15 cellular contexts compared by ENCODE assay signal in the genomic region with DNA sequence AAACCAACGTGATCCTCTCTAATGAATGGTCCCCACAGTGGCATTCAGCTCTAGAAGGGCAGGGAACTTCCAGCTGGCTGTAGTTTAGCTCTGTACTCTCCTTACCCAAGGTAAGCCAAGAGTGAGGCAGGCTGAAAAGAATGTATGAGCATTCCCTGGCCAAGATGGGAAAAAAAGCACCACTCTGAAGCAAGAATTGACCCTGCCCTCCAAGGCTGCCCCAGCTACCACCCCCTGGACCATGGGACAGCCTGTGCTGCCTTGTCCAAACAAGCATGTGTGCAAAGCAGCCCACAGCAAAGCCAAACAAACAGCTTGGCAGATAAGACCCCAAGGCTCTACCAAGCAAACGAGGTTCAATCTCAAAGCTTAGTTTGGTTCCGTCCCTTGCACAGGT.
A peak's percentile ranks its signal among the peaks of the same experiment; 100 is the strongest.
DNase-seq lines count a peak whose midpoint lies in the region; ATAC-seq, FAIRE-seq and TF ChIP-seq lines count a peak whose summit lies in the region.
"Had no signal": no experiment of that assay in that cellular context is flagged by ENCODE, and none has a peak within 500 bp of the region (broad histone marks: within the 10 kb centered on the region; RNA-seq: fewer than 3 reads in every experiment).

No MANE protein-coding gene starts in this region.

- H3K27ac ChIP-seq in astrocyte (ENCODE audit: low read depth, low read length): no peak overlapping the region
- H3K27ac ChIP-seq in heart left ventricle: peak overlapping the region; percentile 59 to 93 (median 76)
- peak overlapping the region in 2 of 4 donors; percentile 37 to 41 for H3K27ac ChIP-seq in pancreas
- H3K27ac ChIP-seq: BLaER1, hepatocyte had no signal

- H3K36me3 ChIP-seq in astrocyte (ENCODE audit: insufficient read depth, low read length) (no peaks in the 10 kb centered on the region), heart left ventricle (no peaks in the 10 kb centered on the region), pancreas (no peaks in the 10 kb centered on the region)

- H3K27me3 Mint-ChIP-seq in astrocyte (ENCODE audit: low read depth, unreplicated experiment): no peaks in the 10 kb centered on the region
- no peaks in the 10 kb centered on the region for H3K27me3 Mint-ChIP-seq in stimulated activated naive B cell treated with anti-CD40 and anti-IgM and Interleukin-4, amounts not matched to agents 10 μg/mL and 1 μg/mL and 100 μg/mL, for 72 hours
- H3K27me3 Mint-ChIP-seq: activated naive CD4-positive, alpha-beta T cell treated with anti-CD3 and anti-CD28 coated beads, Interleukin-2, amount 50 U/mL, for 24 hours had no signal

- H3K9ac ChIP-seq in astrocyte (ENCODE audit: low read length): no peak overlapping the region
- H3K9ac ChIP-seq: BLaER1 had no signal

- H3K4me1 ChIP-seq in astrocyte (ENCODE audit: insufficient read depth, low read length): peaks cover 9% of the 10 kb centered on the region
- H3K4me1 ChIP-seq in heart left ventricle: peaks cover 7 to 94% (median 72%) of the 10 kb centered on the region in 12 donors
- H3K4me1 ChIP-seq in pancreas: peaks cover 14 to 25% (median 21%) of the 10 kb centered on the region in 3 donors

- 34 to 58% (median 44%) methylated on average over 3 of the region's 3 CpGs for WGBS in heart left ventricle, 4 donors
- WGBS in pancreas, 2 donors: 26 to 27% methylated on average over 3 of the region's 3 CpGs

- TF ChIP-seq CTCF in AG10803 (conservative IDR thresholded peaks at IDR 0.05; ENCODE audit: low read length) (no peak), astrocyte (IDR thresholded peaks at IDR 0.05; ENCODE audit: insufficient read depth, low read depth, low read length) (no peak), heart left ventricle (IDR thresholded peaks at IDR 0.05) (no peak), pancreas (IDR thresholded peaks at IDR 0.05) (no peak)

- H3K4me1 Mint-ChIP-seq in astrocyte (ENCODE audit: low read depth, unreplicated experiment): peaks cover 16% of the 10 kb centered on the region
- H3K4me1 Mint-ChIP-seq in stimulated activated naive B cell treated with anti-CD40 and anti-IgM and Interleukin-4, amounts not matched to agents 10 μg/mL and 1 μg/mL and 100 μg/mL, for 72 hours: peaks cover 7 to 11% of the 10 kb centered on the region in 2 donors
- H3K4me1 Mint-ChIP-seq: activated naive CD4-positive, alpha-beta T cell treated with anti-CD3 and anti-CD28 coated beads, Interleukin-2, amount 50 U/mL, for 24 hours had no signal

- peaks cover 5% of the 10 kb centered on the region for H4K20me1 ChIP-seq in astrocyte (ENCODE audit: insufficient read depth, low read length)

- FAIRE-seq in astrocyte (lab: Jason Lieb, UNC): no peak
- no peak for FAIRE-seq in pancreas (lab: Jason Lieb, UNC)
- FAIRE-seq: urothelium cell line had no signal

- peak; percentile 57 to 77 (median 68) for ATAC-seq in heart left ventricle
- ATAC-seq in pancreas: peak; percentile 73 to 88 (median 84)
- ATAC-seq in stimulated activated naive B cell treated with anti-CD40 and anti-IgM and Interleukin-4, amounts not matched to agents 10 μg/mL and 1 μg/mL and 100 μg/mL, for 72 hours (replicated peaks): no peak
- ATAC-seq in GM18868 (IDR thresholded peaks at IDR 0.05; ENCODE audit: unreplicated experiment): no peak

- H3K9me3 ChIP-seq in astrocyte (ENCODE audit: insufficient read depth, low read depth, low read length) (no peaks in the 10 kb centered on the region), heart left ventricle (peaks cover 0 to 4% (median 0%) of the 10 kb centered on the region in 12 donors), pancreas (no peaks in the 10 kb centered on the region)

- H3K27me3 ChIP-seq in astrocyte (ENCODE audit: insufficient read depth, low read length) (no peaks in the 10 kb centered on the region), heart left ventricle (no peaks in the 10 kb centered on the region), pancreas (no peaks in the 10 kb centered on the region)
- H3K27me3 ChIP-seq: BLaER1, hepatocyte had no signal

- H3K27ac Mint-ChIP-seq in astrocyte (ENCODE audit: unreplicated experiment): no peak overlapping the region
- no peak overlapping the region for H3K27ac Mint-ChIP-seq in stimulated activated naive B cell treated with anti-CD40 and anti-IgM and Interleukin-4, amounts not matched to agents 10 μg/mL and 1 μg/mL and 100 μg/mL, for 72 hours
- H3K27ac Mint-ChIP-seq: activated naive CD4-positive, alpha-beta T cell treated with anti-CD3 and anti-CD28 coated beads, Interleukin-2, amount 50 U/mL, for 24 hours; T-helper 17 cell had no signal

- H3K4me3 ChIP-seq in AG10803 (ENCODE audit: low read length) (no peak overlapping the region), astrocyte (ENCODE audit: insufficient read depth, low read depth, low read length) (no peak overlapping the region), heart left ventricle (no peak overlapping the region), pancreas (no peak overlapping the region)
- H3K4me3 ChIP-seq: BLaER1, hepatocyte had no signal

- no peak for TF ChIP-seq POLR2A in heart left ventricle (IDR thresholded peaks at IDR 0.05)

- H3K4me3 Mint-ChIP-seq in astrocyte (ENCODE audit: unreplicated experiment): no peak overlapping the region
- no peak overlapping the region for H3K4me3 Mint-ChIP-seq in stimulated activated naive B cell treated with anti-CD40 and anti-IgM and Interleukin-4, amounts not matched to agents 10 μg/mL and 1 μg/mL and 100 μg/mL, for 72 hours
- H3K4me3 Mint-ChIP-seq: activated naive CD4-positive, alpha-beta T cell treated with anti-CD3 and anti-CD28 coated beads, Interleukin-2, amount 50 U/mL, for 24 hours; T-helper 17 cell had no signal

- no peaks in the 10 kb centered on the region for H3K79me2 ChIP-seq in astrocyte (ENCODE audit: insufficient read depth, low read length)
- H3K79me2 ChIP-seq: hepatocyte had no signal

- no peak overlapping the region for H2AFZ ChIP-seq in astrocyte (ENCODE audit: low read depth, low read length)
- H2AFZ ChIP-seq: hepatocyte had no signal

- no peak overlapping the region for H3K4me2 ChIP-seq in astrocyte (ENCODE audit: low read length)
- H3K4me2 ChIP-seq: BLaER1, hepatocyte had no signal

- peak; percentile 76 for DNase-seq in AG10803 (ENCODE audit: low read depth)
- DNase-seq in astrocyte (ENCODE audit: low read depth): peak; percentile 79
- peak in 1 of 5 donors; percentile 59 for DNase-seq in heart left ventricle
- peak in 3 of 6 donors; percentile 43 to 46 (median 44) for DNase-seq in pancreas
- no peak for DNase-seq in iPS-NIHi11 (ENCODE audit: low spot score)
- no peak for DNase-seq in stimulated activated naive B cell treated with anti-CD40 and anti-IgM and Interleukin-4, amounts not matched to agents 10 μg/mL and 1 μg/mL and 100 μg/mL, for 72 hours
- no peak for DNase-seq in DMS 273 treated with DMSO at 0.1 percent for 48 hours (lab: John Stamatoyannopoulos, UW)
- DNase-seq: activated CD8-positive, alpha-beta memory T cell treated with anti-CD3 and anti-CD28 coated beads for 24 hours; Kasumi-1; T-helper 17 cell had no signal

- peaks cover 19% of the 10 kb centered on the region for H3K36me3 Mint-ChIP-seq in astrocyte (ENCODE audit: low read depth, unreplicated experiment)
- peaks cover 9 to 27% of the 10 kb centered on the region in 2 donors for H3K36me3 Mint-ChIP-seq in stimulated activated naive B cell treated with anti-CD40 and anti-IgM and Interleukin-4, amounts not matched to agents 10 μg/mL and 1 μg/mL and 100 μg/mL, for 72 hours

- H3K9me3 Mint-ChIP-seq in astrocyte (ENCODE audit: unreplicated experiment): no peaks in the 10 kb centered on the region
- H3K9me3 Mint-ChIP-seq in stimulated activated naive B cell treated with anti-CD40 and anti-IgM and Interleukin-4, amounts not matched to agents 10 μg/mL and 1 μg/mL and 100 μg/mL, for 72 hours: peaks cover 2 to 4% of the 10 kb centered on the region in 2 donors
- H3K9me3 Mint-ChIP-seq: activated naive CD4-positive, alpha-beta T cell treated with anti-CD3 and anti-CD28 coated beads, Interleukin-2, amount 50 U/mL, for 24 hours had no signal

- intact Hi-C loops in heart left ventricle (cut with DNase I): loop anchor here in 4 of 10 donors (5.0 to 10.0 kb wide), 4 partner anchors 71 to 124 kb away; partner anchors contain the start of gene GFOD1 (in 2 of the 4)
- intact Hi-C loops in pancreas (cut with DNase I): no loop called here

Comparison
In these comparisons a context has a peak if more than half of its experiments do, and no peak if none do; other contexts are left out.
1. DNase-seq: peak in AG10803 (single experiment) and astrocyte (single experiment); none in iPS-NIHi11 (single experiment), stimulated activated naive B cell treated with anti-CD40 and anti-IgM and Interleukin-4, amounts not matched to agents 10 μg/mL and 1 μg/mL and 100 μg/mL, for 72 hours (single experiment) and DMS 273 treated with DMSO at 0.1 percent for 48 hours (single experiment).
2. ATAC-seq: peak in heart left ventricle (4 of 4) and pancreas (4 of 4); none in stimulated activated naive B cell treated with anti-CD40 and anti-IgM and Interleukin-4, amounts not matched to agents 10 μg/mL and 1 μg/mL and 100 μg/mL, for 72 hours (0 of 2) and GM18868 (single experiment).